1 cellular context compared by ENCODE assay signal in the genomic region with DNA sequence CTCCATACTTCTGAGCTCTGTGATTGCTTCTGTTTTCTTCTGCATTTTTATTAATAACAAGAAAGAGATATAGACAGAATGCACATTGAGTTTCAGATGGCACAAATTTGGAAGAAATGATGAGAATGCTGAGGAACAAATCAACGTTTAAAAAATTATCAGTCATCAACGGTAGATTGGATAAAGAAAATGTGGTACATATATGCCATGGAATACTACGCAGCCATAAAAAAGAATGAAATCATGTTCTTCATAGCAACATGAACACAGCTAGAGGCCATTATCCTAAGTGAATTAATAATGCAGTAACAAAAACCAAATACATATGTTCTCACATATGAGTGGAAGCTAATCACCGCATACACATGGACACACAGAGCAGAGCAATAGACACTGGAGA.
TF ChIP-seq lines count a peak whose summit lies in the region.

No MANE protein-coding gene starts in this region.

TF ChIP-seq in HEK293, 187 proteins besides CTCF, POLR2A, EP300 and RAD21 (continued from another document):
- TF ChIP-seq, protein P1, sequence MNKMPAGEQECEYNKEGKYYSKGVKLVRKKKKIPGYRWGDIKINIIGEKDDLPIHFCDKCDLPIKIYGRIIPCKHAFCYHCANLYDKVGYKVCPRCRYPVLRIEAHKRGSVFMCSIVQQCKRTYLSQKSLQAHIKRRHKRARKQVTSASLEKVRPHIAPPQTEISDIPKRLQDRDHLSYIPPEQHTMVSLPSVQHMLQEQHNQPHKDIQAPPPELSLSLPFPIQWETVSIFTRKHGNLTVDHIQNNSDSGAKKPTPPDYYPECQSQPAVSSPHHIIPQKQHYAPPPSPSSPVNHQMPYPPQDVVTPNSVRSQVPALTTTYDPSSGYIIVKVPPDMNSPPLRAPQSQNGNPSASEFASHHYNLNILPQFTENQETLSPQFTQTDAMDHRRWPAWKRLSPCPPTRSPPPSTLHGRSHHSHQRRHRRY (tag by site-specific recombination; IDR thresholded peaks at IDR 0.05): no peak
- TF ChIP-seq ZNF175 (tag by site-specific recombination; IDR thresholded peaks at IDR 0.05) (no peak), MYNN (tag by site-specific recombination; IDR thresholded peaks at IDR 0.05; ENCODE audit: borderline replicate concordance) (no peak), ZNF354C (tag by site-specific recombination; IDR thresholded peaks at IDR 0.05; ENCODE audit: borderline replicate concordance, low read depth) (no peak), ZNF112 (tag by site-specific recombination; IDR thresholded peaks at IDR 0.05) (no peak), ZNF146 (tag by site-specific recombination; IDR thresholded peaks at IDR 0.05) (peak; percentile 80)
TF ChIP-seq in HEK293: peak in this region for 2.
